Comparison of ENCODE assay signal across 25 cellular contexts in genomic region chr16:2840914-2841313, GRCh38. TPM values are rescaled to one million over a fixed set of nuclear protein-coding genes. Genes with fewer than 3 reads are reported as not detected.
"Had no signal": no experiment of that assay in that cellular context is flagged by ENCODE, and none has a peak within 500 bp of the region (broad histone marks: within the 10 kb centered on the region; RNA-seq: fewer than 3 reads in every experiment).

No MANE protein-coding gene starts in this region.

- ATAC-seq: activated CD4-positive, alpha-beta T cell treated with anti-CD3 and anti-CD28 coated beads for 36 hours; foreskin keratinocyte; left ventricle myocardium superior; stimulated activated memory B cell treated with anti-CD40 and anti-IgM and Interleukin-4, amounts not matched to agents 10 μg/mL and 1 μg/mL and 100 μg/mL, for 72 hours; WTC11 had no signal

- H3K9me3 ChIP-seq: colonic mucosa, SK-N-SH, tibial artery had no signal

- H3K4me1 ChIP-seq: colonic mucosa had no signal

- H3K36me3 ChIP-seq: colonic mucosa, tibial artery had no signal

- H3K9me3 Mint-ChIP-seq: activated CD4-positive, alpha-beta memory T cell treated with anti-CD3 and anti-CD28 coated beads for 36 hours; nephron; stimulated activated memory B cell treated with anti-CD40 and anti-IgM and Interleukin-4, amounts not matched to agents 10 μg/mL and 1 μg/mL and 100 μg/mL, for 72 hours had no signal

- H3K27me3 ChIP-seq: colonic mucosa, foreskin keratinocyte had no signal

- DNase-seq: activated CD4-positive, alpha-beta memory T cell treated with anti-CD3 and anti-CD28 coated beads for 36 hours; activated CD4-positive, alpha-beta T cell treated with anti-CD3 and anti-CD28 coated beads for 36 hours; activated naive CD4-positive, alpha-beta T cell treated with Interleukin-2 at 50 U/mL for 16 hours; anterior cingulate cortex; caudate nucleus; colonic mucosa; foreskin keratinocyte; glutamatergic neuron; kidney glomerular epithelial cell; left ventricle myocardium superior; mesendoderm; nucleus accumbens; retina; SK-N-SH; stimulated activated CD4-positive, alpha-beta T cell treated with anti-CD3 and anti-CD28 coated beads, Interleukin-15, amount 100 ng/mL, for 24 hours; stimulated activated CD4-positive, alpha-beta T cell treated with anti-CD3 and anti-CD28 coated beads, Interleukin-4, amount 100 ng/mL, for 24 hours had no signal

- H3K27ac Mint-ChIP-seq: activated CD4-positive, alpha-beta T cell treated with anti-CD3 and anti-CD28 coated beads for 36 hours; activated T-helper 2 cell treated with anti-CD3 and anti-CD28 coated beads, Interferon-gamma antibody, Interleukin-2, Interleukin-4, amounts not matched to agents 10 μg/mL and 5 μg/mL and 100 μg/mL, durations not matched to agents 14 hours and 24 hours and 36 hours; brain; nephron; stimulated activated memory B cell treated with anti-CD40 and anti-IgM and Interleukin-4, amounts not matched to agents 10 μg/mL and 1 μg/mL and 100 μg/mL, for 72 hours; WTC11 had no signal

- H3K4me1 Mint-ChIP-seq: nephron had no signal

- H3K27ac ChIP-seq: colonic mucosa, foreskin keratinocyte, tibial artery had no signal

- H3K27me3 Mint-ChIP-seq: activated CD4-positive, alpha-beta memory T cell treated with anti-CD3 and anti-CD28 coated beads for 36 hours had no signal

- H3K4me3 Mint-ChIP-seq: activated CD4-positive, alpha-beta memory T cell treated with anti-CD3 and anti-CD28 coated beads for 36 hours; activated CD4-positive, alpha-beta T cell treated with anti-CD3 and anti-CD28 coated beads for 36 hours; brain; nephron; stimulated activated memory B cell treated with anti-CD40 and anti-IgM and Interleukin-4, amounts not matched to agents 10 μg/mL and 1 μg/mL and 100 μg/mL, for 72 hours; WTC11 had no signal

- H3K36me3 Mint-ChIP-seq: activated CD4-positive, alpha-beta memory T cell treated with anti-CD3 and anti-CD28 coated beads for 36 hours; brain; stimulated activated memory B cell treated with anti-CD40 and anti-IgM and Interleukin-4, amounts not matched to agents 10 μg/mL and 1 μg/mL and 100 μg/mL, for 72 hours; WTC11 had no signal

- H3K4me3 ChIP-seq: colonic mucosa, tibial artery had no signal

RNA-seq across cellular contexts. Expression of gene ZG16B, which starts 10.8 kb away (rescaled TPM):
- total RNA-seq: fibroblast of lung, WTC11 had no signal
- polyA plus RNA-seq: fibroblast of lung had no signal

RNA-seq across cellular contexts. Expression of gene PRSS22, which starts 17.1 kb away (rescaled TPM):
- total RNA-seq: activated CD4-positive, alpha-beta T cell treated with anti-CD3 and anti-CD28 coated beads for 36 hours; activated T-helper 2 cell treated with anti-CD3 and anti-CD28 coated beads, Interferon-gamma antibody, Interleukin-2, Interleukin-4, amounts not matched to agents 10 μg/mL and 5 μg/mL and 100 μg/mL, durations not matched to agents 14 hours and 24 hours and 36 hours; left ventricle myocardium superior had no signal
- polyA plus RNA-seq: fibroblast of lung, SK-N-SH had no signal

RNA-seq across cellular contexts. Expression of gene PRSS21, which starts 23.9 kb away (rescaled TPM):
- total RNA-seq: left ventricle myocardium superior had no signal
- polyA plus RNA-seq: SK-N-SH had no signal

RNA-seq across cellular contexts. Expression of gene PRSS41, which starts 42.6 kb away (rescaled TPM):
- total RNA-seq: activated CD4-positive, alpha-beta memory T cell treated with anti-CD3 and anti-CD28 coated beads for 36 hours; activated CD4-positive, alpha-beta T cell treated with anti-CD3 and anti-CD28 coated beads for 36 hours; activated T-helper 2 cell treated with anti-CD3 and anti-CD28 coated beads, Interferon-gamma antibody, Interleukin-2, Interleukin-4, amounts not matched to agents 10 μg/mL and 5 μg/mL and 100 μg/mL, durations not matched to agents 14 hours and 24 hours and 36 hours; colonic mucosa; epithelial cell of proximal tubule; fibroblast of lung; foreskin keratinocyte; left ventricle myocardium superior; subcutaneous adipose tissue; WTC11 had no signal
- polyA plus RNA-seq: fibroblast of lung, foreskin keratinocyte, SK-N-SH had no signal
